32 cellular contexts compared by ENCODE assay signal in genomic region chr4:71841336-71841735, GRCh38. TPM values are rescaled to one million over a fixed set of nuclear protein-coding genes. Genes with fewer than 3 reads are reported as not detected.
"Had no signal": no experiment of that assay in that cellular context is flagged by ENCODE, and none has a peak within 500 bp of the region (broad histone marks: within the 10 kb centered on the region; RNA-seq: fewer than 3 reads in every experiment).

No MANE protein-coding gene starts in this region.

- H3K36me3 Mint-ChIP-seq: neural progenitor cell had no signal

- H3K4me3 Mint-ChIP-seq: effector memory CD8-positive, alpha-beta T cell; nephron; neural progenitor cell; stimulated activated naive CD8-positive, alpha-beta T cell treated with anti-CD3 and anti-CD28 coated beads, Interleukin-15, amount 100 ng/mL, for 72 hours had no signal

- H3K27ac Mint-ChIP-seq: effector memory CD8-positive, alpha-beta T cell; nephron; neural progenitor cell; stimulated activated naive CD8-positive, alpha-beta T cell treated with anti-CD3 and anti-CD28 coated beads, Interleukin-15, amount 100 ng/mL, for 72 hours had no signal

- H2AFZ ChIP-seq: hepatocyte, neural progenitor cell had no signal

- H3K4me3 ChIP-seq: gastroesophageal sphincter, heart left ventricle, hepatocyte, left lung, neural progenitor cell, prostate gland, right atrium auricular region, smooth muscle cell, suprapubic skin, transverse colon, upper lobe of right lung, uterus had no signal

- H3K9me3 Mint-ChIP-seq: effector memory CD8-positive, alpha-beta T cell; nephron; neural progenitor cell; stimulated activated naive CD8-positive, alpha-beta T cell treated with anti-CD3 and anti-CD28 coated beads, Interleukin-15, amount 100 ng/mL, for 72 hours had no signal

- H3K36me3 ChIP-seq: gastroesophageal sphincter, heart left ventricle, left lung, neural progenitor cell, prostate gland, right atrium auricular region, suprapubic skin, transverse colon, upper lobe of right lung, uterus had no signal

- H3K27me3 ChIP-seq: gastroesophageal sphincter, heart left ventricle, hepatocyte, left lung, neural progenitor cell, right atrium auricular region, suprapubic skin, transverse colon, upper lobe of right lung, uterus had no signal

- H3K4me1 ChIP-seq: gastroesophageal sphincter, heart left ventricle, left lung, neural progenitor cell, prostate gland, right atrium auricular region, suprapubic skin, transverse colon, upper lobe of right lung, uterus had no signal

- H3K4me1 Mint-ChIP-seq: nephron; neural progenitor cell; stimulated activated naive CD8-positive, alpha-beta T cell treated with anti-CD3 and anti-CD28 coated beads, Interleukin-15, amount 100 ng/mL, for 72 hours had no signal

- H3K79me2 ChIP-seq: hepatocyte had no signal

- H3K4me2 ChIP-seq: hepatocyte, neural progenitor cell, smooth muscle cell had no signal

- H3K9me3 ChIP-seq: gastroesophageal sphincter, heart left ventricle, prostate gland, right atrium auricular region, suprapubic skin, transverse colon, upper lobe of right lung, uterus had no signal

- H3K27ac ChIP-seq: gastroesophageal sphincter, heart left ventricle, hepatocyte, left lung, neural progenitor cell, prostate gland, right atrium auricular region, suprapubic skin, transverse colon, upper lobe of right lung, uterus had no signal

- DNase-seq: cortex of kidney; effector memory CD8-positive, alpha-beta T cell; foreskin fibroblast; heart left ventricle; kidney; left lung; nucleus accumbens; stimulated activated CD4-positive, alpha-beta T cell treated with anti-CD3 and anti-CD28 coated beads, Interleukin-12 subunit alpha, Interleukin-12 subunit beta, amount 100 ng/mL, for 4 hours; stimulated activated CD4-positive, alpha-beta T cell treated with anti-CD3 and anti-CD28 coated beads, Interleukin-1b, Interleukin-23, amount 100 ng/mL, for 48 hours; stimulated activated CD4-positive, alpha-beta T cell treated with anti-CD3 and anti-CD28 coated beads, Interleukin-4, amount 100 ng/mL, for 1 hour; stimulated activated CD8-positive, alpha-beta memory T cell treated with anti-CD3 and anti-CD28 coated beads, Interleukin-4, amount 100 ng/mL, for 48 hours; stimulated activated naive CD4-positive, alpha-beta T cell; stimulated activated naive CD8-positive, alpha-beta T cell treated with anti-CD3 and anti-CD28 coated beads, Interleukin-15, amount 100 ng/mL, for 72 hours; transverse colon; upper lobe of right lung; uterus had no signal

- ATAC-seq: effector memory CD8-positive, alpha-beta T cell; esophagus mucosa; gastroesophageal sphincter; heart left ventricle; left lung; sciatic nerve; stimulated activated naive CD8-positive, alpha-beta T cell treated with anti-CD3 and anti-CD28 coated beads, Interleukin-15, amount 100 ng/mL, for 72 hours; upper lobe of right lung had no signal

- H3K27me3 Mint-ChIP-seq: stimulated activated naive CD8-positive, alpha-beta T cell treated with anti-CD3 and anti-CD28 coated beads, Interleukin-15, amount 100 ng/mL, for 72 hours had no signal

RNA-seq across cellular contexts. Expression of gene GC, which starts 57.5 kb away (rescaled TPM):
- total RNA-seq: dermis microvascular lymphatic vessel endothelial cell, left lung, lower leg skin, lung microvascular endothelial cell, mesenteric fat pad, mononuclear cell, osteocyte, right atrium auricular region, sciatic nerve, transverse colon, upper lobe of right lung had no signal
